Comparison of ENCODE assay signal across 8 cellular contexts in genomic region chr19:12034610-12035009, GRCh38. TPM values are rescaled to one million over a fixed set of nuclear protein-coding genes. Genes with fewer than 3 reads are reported as not detected.
DNase-seq lines count a peak whose midpoint lies in the region; ATAC-seq and TF ChIP-seq lines count a peak whose summit lies in the region.

No MANE protein-coding gene starts in this region.

- H3K4me3 Mint-ChIP-seq in HFFc6 (peak overlapping the region; percentile 91), naive B cell (peak overlapping the region; percentile 57 to 92 (median 82))
- peak overlapping the region; percentile 79 for H3K4me3 Mint-ChIP-seq in dendritic cell treated with granulocyte-macrophage colony-stimulating factor and Interleukin-4, amounts not matched to agents 40 ng/mL and 50 ng/mL, for 4 days

- ATAC-seq in naive B cell (ENCODE audit: low read depth in 2 of 2) = no peak
- no peak for ATAC-seq in GM21576 (IDR thresholded peaks at IDR 0.05; ENCODE audit: unreplicated experiment)
- ATAC-seq in HG03354 (IDR thresholded peaks at IDR 0.05; ENCODE audit: poor library complexity, severe bottlenecking, unreplicated experiment) = no peak

- H3K27ac Mint-ChIP-seq in HFFc6 (peak overlapping the region; percentile 63), naive B cell (peak overlapping the region in 2 of 6 donors; percentile 34 to 88)
- peak overlapping the region; percentile 87 for H3K27ac Mint-ChIP-seq in dendritic cell treated with granulocyte-macrophage colony-stimulating factor and Interleukin-4, amounts not matched to agents 40 ng/mL and 50 ng/mL, for 4 days

- no peak for TF ChIP-seq CTCF in HFFc6 (IDR thresholded peaks at IDR 0.05)

- H3K27me3 Mint-ChIP-seq in HFFc6 (ENCODE audit: insufficient read depth) = no peaks in the 10 kb centered on the region
- peaks cover 9% of the 10 kb centered on the region for H3K27me3 Mint-ChIP-seq in dendritic cell treated with granulocyte-macrophage colony-stimulating factor and Interleukin-4, amounts not matched to agents 40 ng/mL and 50 ng/mL, for 4 days
- H3K27me3 Mint-ChIP-seq in naive B cell = no peaks in the 10 kb centered on the region

- H3K4me1 Mint-ChIP-seq in HFFc6 (ENCODE audit: low read depth) = peaks cover 19% of the 10 kb centered on the region
- H3K4me1 Mint-ChIP-seq in dendritic cell treated with granulocyte-macrophage colony-stimulating factor and Interleukin-4, amounts not matched to agents 40 ng/mL and 50 ng/mL, for 4 days (ENCODE audit: low read depth) = peaks cover 26% of the 10 kb centered on the region
- H3K4me1 Mint-ChIP-seq in naive B cell = peaks cover 6 to 21% (median 16%) of the 10 kb centered on the region in 3 donors

- intact Hi-C loops in dendritic cell treated with granulocyte-macrophage colony-stimulating factor and Interleukin-4, amounts not matched to agents 40 ng/mL and 50 ng/mL, for 4 days (cut with micrococcal nuclease) = loop anchor here (1.0 to 2.0 kb wide), 2 partner anchors 18 to 30 kb away; partner anchors contain the start of genes ZNF844 and ZNF878

- peaks cover 25% of the 10 kb centered on the region for H3K36me3 Mint-ChIP-seq in HFFc6 (ENCODE audit: low read depth)
- peaks cover 28% of the 10 kb centered on the region for H3K36me3 Mint-ChIP-seq in dendritic cell treated with granulocyte-macrophage colony-stimulating factor and Interleukin-4, amounts not matched to agents 40 ng/mL and 50 ng/mL, for 4 days (ENCODE audit: low read depth)
- H3K36me3 Mint-ChIP-seq in naive B cell = no peaks in the 10 kb centered on the region

- DNase-seq in AG08396 (ENCODE audit: low spot score) (peak; percentile 28), HFFc6 (no peak), naive B cell (no peak), AG08395 (ENCODE audit: low spot score) (no peak), putamen (ENCODE audit: low spot score) (no peak)

- peaks cover 2% of the 10 kb centered on the region for H3K9me3 Mint-ChIP-seq in HFFc6
- H3K9me3 Mint-ChIP-seq in dendritic cell treated with granulocyte-macrophage colony-stimulating factor and Interleukin-4, amounts not matched to agents 40 ng/mL and 50 ng/mL, for 4 days = no peaks in the 10 kb centered on the region
- peaks cover 0 to 1% (median 0%) of the 10 kb centered on the region in 7 donors for H3K9me3 Mint-ChIP-seq in naive B cell

RNA-seq across cellular contexts. Expression of gene ZNF433, which starts 0.9 kb away (rescaled TPM):
- total RNA-seq in HFFc6 (2021; fragmentation: NEBNext Ultra II Directional; extraction: Animal tissue kit (Norgen Biotek cat#: 25700)) = 1 to 10 TPM; 3.2 to 4.1 (median 3.8) TPM
- polyA plus RNA-seq in naive B cell (ENCODE audit: low read depth in 6 of 6) = 10 to 100 TPM in 1 of 6 donors, 1 to 10 TPM in 5; 2.2 to 11.0 (median 5.0) TPM

RNA-seq across cellular contexts. Expression of gene ZNF878, which starts 18.2 kb away (rescaled TPM):
- total RNA-seq in HFFc6 (2021; fragmentation: NEBNext Ultra II Directional; extraction: Animal tissue kit (Norgen Biotek cat#: 25700)) = under 1 TPM in 3 of 6 experiments, not detected in 3; 0.11 to 0.17 (median 0.17) TPM
- polyA plus RNA-seq in naive B cell (ENCODE audit: low read depth in 6 of 6) = under 1 TPM in 2 of 6 donors, not detected in 4; 0.14 to 0.27 TPM

RNA-seq across cellular contexts. Expression of gene ZNF844, which starts 29.9 kb away (rescaled TPM):
- 1 to 10 TPM; 1.1 to 4.1 (median 1.3) TPM for total RNA-seq in HFFc6 (2021; fragmentation: NEBNext Ultra II Directional; extraction: Animal tissue kit (Norgen Biotek cat#: 25700))
- 10 to 100 TPM in 5 of 6 donors, 1 to 10 TPM in 1; 6.5 to 44.1 (median 19.2) TPM for polyA plus RNA-seq in naive B cell (ENCODE audit: low read depth in 6 of 6)
